In genomic region chr1:156900019-156900718, GRCh38 we compare ENCODE assay signal across 1 cellular context.
TF ChIP-seq lines count a peak whose summit lies in the region.

No MANE protein-coding gene starts in this region.

TF ChIP-seq in endothelial cell of umbilical vein, 7 proteins besides CTCF, POLR2A, EP300 and RAD21:
- TF ChIP-seq JUN (IDR thresholded peaks at IDR 0.05; ENCODE audit: borderline replicate concordance, insufficient read depth, insufficient read length, low read depth) (no peak), MYC (IDR thresholded peaks at IDR 0.05; ENCODE audit: low read depth, low read length) (no peak), GATA2 (IDR thresholded peaks at IDR 0.05; ENCODE audit: insufficient read depth, insufficient read length, low read depth, low read length) (no peak), EZH2 (IDR thresholded peaks at IDR 0.05; ENCODE audit: borderline replicate concordance, low read depth, low read length, severe bottlenecking) (no peak), POLR2AphosphoS5 (IDR thresholded peaks at IDR 0.05; ENCODE audit: insufficient read depth, low read depth, low read length) (no peak), FOS (IDR thresholded peaks at IDR 0.05; ENCODE audit: borderline replicate concordance, insufficient read depth, low read length) (no peak), MAX (IDR thresholded peaks at IDR 0.05; ENCODE audit: insufficient read depth, insufficient read length) (no peak)
